15 cellular contexts compared by ENCODE assay signal in genomic region chr1:245440933-245441332, GRCh38.
"Had no signal": no experiment of that assay in that cellular context is flagged by ENCODE, and none has a peak within 500 bp of the region (broad histone marks: within the 10 kb centered on the region; RNA-seq: fewer than 3 reads in every experiment).

No MANE protein-coding gene starts in this region.

- H3K4me1 Mint-ChIP-seq: memory B cell, neural crest cell had no signal

- H3K4me3 Mint-ChIP-seq: memory B cell; naive thymus-derived CD4-positive, alpha-beta T cell; neural crest cell; type B pancreatic cell had no signal

- H3K36me3 Mint-ChIP-seq: memory B cell; naive thymus-derived CD4-positive, alpha-beta T cell had no signal

- H3K27ac Mint-ChIP-seq: memory B cell, type B pancreatic cell had no signal

- DNase-seq: cortex of kidney; dorsolateral prefrontal cortex; effector CD8-positive, alpha-beta T cell; heart right ventricle; islet precursor cell; left ventricle myocardium inferior; lower lobe of right lung; naive thymus-derived CD4-positive, alpha-beta T cell; stimulated activated CD4-positive, alpha-beta T cell treated with anti-CD3 and anti-CD28 coated beads, Interleukin-12 subunit alpha, Interleukin-12 subunit beta, amount 100 ng/mL, for 4 hours; stimulated activated naive CD4-positive, alpha-beta T cell; thyroid gland had no signal

- H3K9me3 Mint-ChIP-seq: type B pancreatic cell had no signal

- ATAC-seq: esophagus mucosa; heart right ventricle; lower lobe of right lung; naive thymus-derived CD4-positive, alpha-beta T cell had no signal
